Comparison of ENCODE assay signal across 12 cellular contexts in the genomic region with DNA sequence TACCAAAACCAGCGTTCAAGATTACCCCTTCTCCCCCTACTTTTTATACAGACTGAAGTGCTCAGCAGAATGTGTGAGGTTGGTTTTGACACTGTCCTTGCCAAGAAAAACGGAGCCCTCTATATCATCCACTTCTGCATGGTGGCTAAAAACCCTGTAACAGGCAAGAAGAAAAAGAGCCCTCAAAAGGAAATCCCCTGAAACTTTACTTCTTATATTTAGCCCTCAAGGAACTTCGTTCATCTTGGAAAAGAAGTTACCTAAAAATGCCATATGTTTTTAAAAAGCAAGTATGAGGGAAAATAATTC.
DNase-seq lines count a peak whose midpoint lies in the region; ATAC-seq and TF ChIP-seq lines count a peak whose summit lies in the region.
"Had no signal": no experiment of that assay in that cellular context is flagged by ENCODE, and none has a peak within 500 bp of the region (broad histone marks: within the 10 kb centered on the region; RNA-seq: fewer than 3 reads in every experiment).

No MANE protein-coding gene starts in this region.

- intact Hi-C loops in cardiac septum (cut with DNase I) = loop anchor here (5.0 kb wide), 1 partner anchor 38 kb away; no protein-coding TSS in a partner anchor

- no peak overlapping the region for H4K5ac ChIP-seq in H9 (ENCODE audit: insufficient read length, low read depth, low read length)

- peak in 1 of 2 donors; percentile 37 for ATAC-seq in naive B cell (ENCODE audit: low read depth in 2 of 2)
- ATAC-seq in HG02623 (IDR thresholded peaks at IDR 0.05; ENCODE audit: unreplicated experiment) = no peak

- no peak overlapping the region for H3K9ac ChIP-seq in H9 (ENCODE audit: extremely low read depth, insufficient read length, low read length)

- H3K9me3 ChIP-seq in cardiac muscle cell (ENCODE audit: low read depth) (no peaks in the 10 kb centered on the region), WERI-Rb-1 (ENCODE audit: severe bottlenecking) (no peaks in the 10 kb centered on the region), H9 (ENCODE audit: control insufficient read depth, low read depth, low read length) (no peaks in the 10 kb centered on the region)
- H3K9me3 ChIP-seq: BLaER1 treated with 17β-estradiol and CSF1 and Interleukin-3, amounts not matched to agents 10 nM and 100 nM; right atrium auricular region had no signal

- H3K27me3 ChIP-seq in cardiac muscle cell = no peaks in the 10 kb centered on the region
- no peaks in the 10 kb centered on the region for H3K27me3 ChIP-seq in brain microvascular endothelial cell (replicated peaks)
- no peaks in the 10 kb centered on the region for H3K27me3 ChIP-seq in WERI-Rb-1 (ENCODE audit: insufficient read depth, low read depth, severe bottlenecking)
- no peaks in the 10 kb centered on the region for H3K27me3 ChIP-seq in H9 (ENCODE audit: insufficient read depth, low read length)
- H3K27me3 ChIP-seq: BLaER1 treated with 17β-estradiol and CSF1 and Interleukin-3, amounts not matched to agents 10 nM and 100 nM; right atrium auricular region had no signal

- H3K9me3 Mint-ChIP-seq in naive B cell (no peaks in the 10 kb centered on the region), type B pancreatic cell (no peaks in the 10 kb centered on the region), H9 (no peaks in the 10 kb centered on the region)
- H3K9me3 Mint-ChIP-seq: T-helper 1 cell treated with Interleukin-12 subunit alpha and Interleukin-12 subunit beta and Interleukin-4 antibody, amounts not matched to agents 30 μg/mL and 1 μg/mL, for 36 hours had no signal

- H4K91ac ChIP-seq in H9 (ENCODE audit: insufficient read length, low read depth, low read length) = no peak overlapping the region

- H3K36me3 Mint-ChIP-seq in naive B cell (peaks cover 23 to 36% of the 10 kb centered on the region in 2 donors), type B pancreatic cell (peaks cover 35% of the 10 kb centered on the region), H9 (ENCODE audit: insufficient read depth in 1 of 3, low read depth in 3 of 3) (peaks cover 0 to 24% (median 14%) of the 10 kb centered on the region in 3 experiments; a peak in 4 of 7 replicates)

- H4K20me1 ChIP-seq in H9 (ENCODE audit: control insufficient read depth, insufficient read depth, insufficient read length) = no peaks in the 10 kb centered on the region

- H3K27ac Mint-ChIP-seq in naive B cell (peak overlapping the region in 5 of 6 donors; percentile 24 to 88 (median 66)), type B pancreatic cell (peak overlapping the region; percentile 35), H9 (no peak overlapping the region)
- H3K27ac Mint-ChIP-seq: T-helper 1 cell treated with Interleukin-12 subunit alpha and Interleukin-12 subunit beta and Interleukin-4 antibody, amounts not matched to agents 30 μg/mL and 1 μg/mL, for 36 hours had no signal

- peaks cover 4% of the 10 kb centered on the region for H3K4me1 ChIP-seq in cardiac muscle cell (ENCODE audit: low read depth)
- H3K4me1 ChIP-seq in H9 (ENCODE audit: insufficient read depth, low read length) = 0 out of 2 replicates have a peak, but pooled peaks cover 4% of the 10 kb centered on the region

- no peak overlapping the region for H2AK5ac ChIP-seq in H9 (ENCODE audit: insufficient read length, low read length)

- no peaks in the 10 kb centered on the region for H3K79me1 ChIP-seq in H9 (ENCODE audit: insufficient read depth, low read depth, low read length, poor library complexity, severe bottlenecking)

- peaks cover 40 to 49% (median 48%) of the 10 kb centered on the region in 3 donors for H3K4me1 Mint-ChIP-seq in naive B cell
- peaks cover 30% of the 10 kb centered on the region for H3K4me1 Mint-ChIP-seq in type B pancreatic cell (ENCODE audit: unreplicated experiment)
- H3K4me1 Mint-ChIP-seq in H9 = peaks cover 20 to 22% of the 10 kb centered on the region in 2 experiments

- no CpG with 5 or more reads among the region's 3 CpGs for WGBS in H9 (ENCODE audit: extremely low coverage, insufficient read length, low lambda C conversion rate)

- H3K27ac ChIP-seq in cardiac muscle cell (peak overlapping the region; percentile 38), brain microvascular endothelial cell (peak overlapping the region; percentile 83), WERI-Rb-1 (no peak overlapping the region), H9 (ENCODE audit: insufficient read length, low read depth, low read length) (no peak overlapping the region)

- H2BK120ac ChIP-seq in H9 (ENCODE audit: low read depth, low read length, poor library complexity, severe bottlenecking) = no peak overlapping the region

- H4K8ac ChIP-seq in H9 (replicated peaks; ENCODE audit: insufficient read length, low read depth, low read length) = no peak overlapping the region

- no peak overlapping the region for H3K4ac ChIP-seq in H9 (ENCODE audit: low read depth, low read length)

- H3K56ac ChIP-seq in H9 (ENCODE audit: insufficient read length, low read depth, low read length) = no peak overlapping the region

- no peak for DNase-seq in cardiac muscle cell (ENCODE audit: low read depth in 1 of 2, low spot score in 1 of 2)
- DNase-seq in cardiac septum (ENCODE audit: low spot score) = no peak
- DNase-seq in brain microvascular endothelial cell = no peak
- no peak for DNase-seq in naive B cell
- no peak for DNase-seq in type B pancreatic cell (ENCODE audit: extremely low spot score, unreplicated experiment)
- no peak for DNase-seq in WERI-Rb-1
- no peak for DNase-seq in H9
- DNase-seq: activated CD8-positive, alpha-beta memory T cell treated with anti-CD3 and anti-CD28 coated beads for 24 hours had no signal

- no peak overlapping the region for H2BK15ac ChIP-seq in H9 (ENCODE audit: low read depth, low read length)

- H2BK12ac ChIP-seq in H9 (ENCODE audit: insufficient read length, low read depth, low read length) = no peak overlapping the region

- H3K14ac ChIP-seq in H9 (ENCODE audit: insufficient read depth, low read length) = no peak overlapping the region

- H3K36me3 ChIP-seq in cardiac muscle cell (peaks cover 19% of the 10 kb centered on the region), brain microvascular endothelial cell (replicated peaks) (peaks cover 6% of the 10 kb centered on the region), WERI-Rb-1 (no peaks in the 10 kb centered on the region)

- no peak overlapping the region for H2BK5ac ChIP-seq in H9 (ENCODE audit: insufficient read length, low read length)

- no peaks in the 10 kb centered on the region for H3K27me3 Mint-ChIP-seq in naive B cell
- H3K27me3 Mint-ChIP-seq in type B pancreatic cell = no peaks in the 10 kb centered on the region
- H3K27me3 Mint-ChIP-seq in H9 (ENCODE audit: low read depth) = no peaks in the 10 kb centered on the region

- no peak overlapping the region for H2AFZ ChIP-seq in H9 (ENCODE audit: low read length)

- H3K23ac ChIP-seq in H9 (ENCODE audit: insufficient read length, low read depth, low read length) = no peak overlapping the region

- no peaks in the 10 kb centered on the region for H3K23me2 ChIP-seq in H9 (ENCODE audit: insufficient read length, low read depth, low read length, poor library complexity, severe bottlenecking)

- H3K18ac ChIP-seq in H9 (ENCODE audit: insufficient read length, low read depth, low read length) = no peak overlapping the region

- no peak overlapping the region for H2BK20ac ChIP-seq in H9 (ENCODE audit: low read depth, low read length, poor library complexity, severe bottlenecking)

- no peak for TF ChIP-seq CTCF in cardiac muscle cell (IDR thresholded peaks at IDR 0.05; ENCODE audit: low read depth, low read length)
- no peak for TF ChIP-seq CTCF in brain microvascular endothelial cell (IDR thresholded peaks at IDR 0.05; ENCODE audit: low read depth, low read length, missing control alignments)
- no peak for TF ChIP-seq CTCF in type B pancreatic cell (conservative IDR thresholded peaks at IDR 0.05)
- no peak for TF ChIP-seq CTCF in WERI-Rb-1 (IDR thresholded peaks at IDR 0.05; ENCODE audit: low read depth, low read length)
- TF ChIP-seq CTCF in H9 (conservative IDR thresholded peaks at IDR 0.05) = no peak

- H3T11ph ChIP-seq in H9 (ENCODE audit: low read length) = no peak overlapping the region

- H3K79me2 ChIP-seq in H9 (ENCODE audit: insufficient read depth, low read length) = no peaks in the 10 kb centered on the region

- H3K4me3 Mint-ChIP-seq in naive B cell (peak overlapping the region in 1 of 8 donors; percentile 9), type B pancreatic cell (no peak overlapping the region), H9 (no peak overlapping the region)
- H3K4me3 Mint-ChIP-seq: T-helper 1 cell treated with Interleukin-12 subunit alpha and Interleukin-12 subunit beta and Interleukin-4 antibody, amounts not matched to agents 30 μg/mL and 1 μg/mL, for 36 hours had no signal

- in situ Hi-C loops in brain microvascular endothelial cell (cut with HindIII; ENCODE audit: low pct_ligation_motif_present, low sequenced_read_pairs) = no loop called here

- H3K4me2 ChIP-seq in H9 (ENCODE audit: insufficient read depth, insufficient read length, low read length) = no peak overlapping the region

- H3K4me3 ChIP-seq in cardiac muscle cell (no peak overlapping the region), brain microvascular endothelial cell (ENCODE audit: low read depth, low read length) (no peak overlapping the region), WERI-Rb-1 (ENCODE audit: low read depth, low read length) (no peak overlapping the region)
- H3K4me3 ChIP-seq: BLaER1 treated with 17β-estradiol and CSF1 and Interleukin-3, amounts not matched to agents 10 nM and 100 nM; right atrium auricular region had no signal

Comparison
In these comparisons a context has a peak if more than half of its experiments do, and no peak if none do; other contexts are left out.
1. H3K27ac ChIP-seq: peak in cardiac muscle cell (single experiment) and brain microvascular endothelial cell (single experiment); none in WERI-Rb-1 (single experiment) and H9 (single experiment).
2. H3K27ac Mint-ChIP-seq: peak in naive B cell (5 of 6) and type B pancreatic cell (single experiment); none in H9 (0 of 3).